25 cellular contexts compared by ENCODE assay signal in genomic region chr6:105372142-105372861, GRCh38. TPM values are rescaled to one million over a fixed set of nuclear protein-coding genes. Genes with fewer than 3 reads are reported as not detected.
A peak's percentile ranks its signal among the peaks of the same experiment; 100 is the strongest.
DNase-seq lines count a peak whose midpoint lies in the region; ATAC-seq and TF ChIP-seq lines count a peak whose summit lies in the region.
"Had no signal": no experiment of that assay in that cellular context is flagged by ENCODE, and none has a peak within 500 bp of the region (broad histone marks: within the 10 kb centered on the region; RNA-seq: fewer than 3 reads in every experiment).

No MANE protein-coding gene starts in this region.

- H3K4me1 Mint-ChIP-seq in activated naive CD8-positive, alpha-beta T cell treated with anti-CD3 and anti-CD28 coated beads for 36 hours, result peaks cover 3% of the 10 kb centered on the region
- no peaks in the 10 kb centered on the region for H3K4me1 Mint-ChIP-seq in activated naive CD8-positive, alpha-beta T cell treated with anti-CD3 and anti-CD28 coated beads, Interleukin-2, amount 50 U/mL, for 24 hours
- peaks cover 21% of the 10 kb centered on the region for H3K4me1 Mint-ChIP-seq in neural crest cell
- H3K4me1 Mint-ChIP-seq: activated CD4-positive, alpha-beta memory T cell treated with anti-CD3 and anti-CD28 coated beads, Interleukin-2, amount 10 ng/mL, durations not matched to agents 7 days and 5 days; neural progenitor cell had no signal

- peak overlapping the region; percentile 38 for H3K27ac Mint-ChIP-seq in activated naive CD8-positive, alpha-beta T cell treated with anti-CD3 and anti-CD28 coated beads for 36 hours
- H3K27ac Mint-ChIP-seq in activated naive CD8-positive, alpha-beta T cell treated with anti-CD3 and anti-CD28 coated beads, Interleukin-2, amount 50 U/mL, for 24 hours, result no peak overlapping the region
- peak overlapping the region; percentile 54 for H3K27ac Mint-ChIP-seq in neural crest cell (ENCODE audit: unreplicated experiment)
- H3K27ac Mint-ChIP-seq: activated CD4-positive, alpha-beta memory T cell treated with anti-CD3 and anti-CD28 coated beads, Interleukin-2, amount 10 ng/mL, durations not matched to agents 7 days and 5 days; neural progenitor cell; stimulated activated effector memory CD8-positive, alpha-beta T cell treated with anti-CD3 and anti-CD28 coated beads, Interleukin-12 subunit alpha, Interleukin-12 subunit beta, amount 100 ng/mL, for 72 hours; T-helper 1 cell treated with Interleukin-12 subunit alpha and Interleukin-12 subunit beta and Interleukin-4 antibody, amounts not matched to agents 30 μg/mL and 1 μg/mL, for 36 hours had no signal

- H3K27me3 Mint-ChIP-seq in activated naive CD8-positive, alpha-beta T cell treated with anti-CD3 and anti-CD28 coated beads for 36 hours, result no peaks in the 10 kb centered on the region
- no peaks in the 10 kb centered on the region for H3K27me3 Mint-ChIP-seq in activated naive CD8-positive, alpha-beta T cell treated with anti-CD3 and anti-CD28 coated beads, Interleukin-2, amount 50 U/mL, for 24 hours
- H3K27me3 Mint-ChIP-seq in neural crest cell (ENCODE audit: low read depth), result no peaks in the 10 kb centered on the region
- H3K27me3 Mint-ChIP-seq: activated CD4-positive, alpha-beta memory T cell treated with anti-CD3 and anti-CD28 coated beads, Interleukin-2, amount 10 ng/mL, durations not matched to agents 7 days and 5 days had no signal

- peak overlapping the region; percentile 96 for H3K27ac ChIP-seq in epithelial cell of prostate
- peak overlapping the region; percentile 41 for H3K27ac ChIP-seq in urinary bladder (ENCODE audit: low read depth)
- H3K27ac ChIP-seq: lower lobe of right lung, neural progenitor cell, right lobe of liver, SK-N-MC had no signal

- H3K4me1 ChIP-seq in urinary bladder (ENCODE audit: insufficient read depth), result no peaks in the 10 kb centered on the region
- H3K4me1 ChIP-seq: lower lobe of right lung, neural progenitor cell, right lobe of liver had no signal

- H3K36me3 Mint-ChIP-seq in activated naive CD8-positive, alpha-beta T cell treated with anti-CD3 and anti-CD28 coated beads for 36 hours, result peaks cover 37% of the 10 kb centered on the region
- peaks cover 43% of the 10 kb centered on the region for H3K36me3 Mint-ChIP-seq in activated naive CD8-positive, alpha-beta T cell treated with anti-CD3 and anti-CD28 coated beads, Interleukin-2, amount 50 U/mL, for 24 hours (ENCODE audit: low read depth)
- H3K36me3 Mint-ChIP-seq in neural crest cell (ENCODE audit: low read depth), result peaks cover 36% of the 10 kb centered on the region

- 87% methylated on average over 4 of the region's 4 CpGs for WGBS in urinary bladder

- no peak for ATAC-seq in activated naive CD8-positive, alpha-beta T cell treated with anti-CD3 and anti-CD28 coated beads, Interleukin-2, amount 50 U/mL, for 24 hours
- no peak for ATAC-seq in GM21390 (IDR thresholded peaks at IDR 0.05; ENCODE audit: unreplicated experiment)
- ATAC-seq: HepG2; lower lobe of right lung; right lobe of liver; stimulated activated effector memory CD8-positive, alpha-beta T cell treated with anti-CD3 and anti-CD28 coated beads, Interleukin-12 subunit alpha, Interleukin-12 subunit beta, amount 100 ng/mL, for 72 hours had no signal

- no peak overlapping the region for H3K4me3 ChIP-seq in urinary bladder (ENCODE audit: low read depth, low read length)
- H3K4me3 ChIP-seq: lower lobe of right lung, neural progenitor cell, right lobe of liver, SK-N-MC had no signal

- TF ChIP-seq CTCF in neural crest cell (conservative IDR thresholded peaks at IDR 0.05), result no peak

- DNase-seq in activated naive CD8-positive, alpha-beta T cell treated with anti-CD3 and anti-CD28 coated beads for 36 hours, result no peak
- no peak for DNase-seq in activated naive CD8-positive, alpha-beta T cell treated with anti-CD3 and anti-CD28 coated beads, Interleukin-2, amount 50 U/mL, for 24 hours
- DNase-seq in epithelial cell of prostate (ENCODE audit: low read depth, low spot score) (no peak), neural crest cell (ENCODE audit: low read depth, low spot score) (no peak), NCI-H82 (lab: John Stamatoyannopoulos, UW) (no peak), NCI-H187 (lab: John Stamatoyannopoulos, UW) (no peak)
- DNase-seq: activated CD4-positive, alpha-beta memory T cell treated with anti-CD3 and anti-CD28 coated beads, Interleukin-2, amount 10 ng/mL, durations not matched to agents 7 days and 5 days; activated CD4-positive, CD25-positive, alpha-beta regulatory T cell treated with anti-CD3 and anti-CD28 coated beads, Interleukin-2, amount 50 U/mL, for 72 hours; activated effector memory CD4-positive, alpha-beta T cell treated with Interleukin-2 at 50 U/mL for 16 hours; lower lobe of right lung; NCI-H1105 treated with DMSO at 0.1 percent for 48 hours; NCI-H2081 treated with DMSO at 0.1 percent for 48 hours; NCI-H446; NCI-H774; posterior cingulate gyrus; right lobe of liver; stimulated activated CD4-positive, alpha-beta T cell treated with anti-CD3 and anti-CD28 coated beads, Interleukin-4, amount 100 ng/mL, for 24 hours; substantia nigra had no signal

- H3K4me3 Mint-ChIP-seq in activated naive CD8-positive, alpha-beta T cell treated with anti-CD3 and anti-CD28 coated beads for 36 hours, result no peak overlapping the region
- H3K4me3 Mint-ChIP-seq in activated naive CD8-positive, alpha-beta T cell treated with anti-CD3 and anti-CD28 coated beads, Interleukin-2, amount 50 U/mL, for 24 hours, result no peak overlapping the region
- no peak overlapping the region for H3K4me3 Mint-ChIP-seq in neural crest cell
- H3K4me3 Mint-ChIP-seq: activated CD4-positive, alpha-beta memory T cell treated with anti-CD3 and anti-CD28 coated beads, Interleukin-2, amount 10 ng/mL, durations not matched to agents 7 days and 5 days; neural progenitor cell; stimulated activated effector memory CD8-positive, alpha-beta T cell treated with anti-CD3 and anti-CD28 coated beads, Interleukin-12 subunit alpha, Interleukin-12 subunit beta, amount 100 ng/mL, for 72 hours; T-helper 1 cell treated with Interleukin-12 subunit alpha and Interleukin-12 subunit beta and Interleukin-4 antibody, amounts not matched to agents 30 μg/mL and 1 μg/mL, for 36 hours had no signal

- peaks cover 3% of the 10 kb centered on the region for H3K36me3 ChIP-seq in urinary bladder (ENCODE audit: insufficient read depth)
- H3K36me3 ChIP-seq: neural progenitor cell had no signal

- no peaks in the 10 kb centered on the region for H3K9me3 Mint-ChIP-seq in activated naive CD8-positive, alpha-beta T cell treated with anti-CD3 and anti-CD28 coated beads for 36 hours
- H3K9me3 Mint-ChIP-seq in activated naive CD8-positive, alpha-beta T cell treated with anti-CD3 and anti-CD28 coated beads, Interleukin-2, amount 50 U/mL, for 24 hours, result no peaks in the 10 kb centered on the region
- H3K9me3 Mint-ChIP-seq in neural crest cell, result peaks cover 8% of the 10 kb centered on the region
- H3K9me3 Mint-ChIP-seq: activated CD4-positive, alpha-beta memory T cell treated with anti-CD3 and anti-CD28 coated beads, Interleukin-2, amount 10 ng/mL, durations not matched to agents 7 days and 5 days; stimulated activated effector memory CD8-positive, alpha-beta T cell treated with anti-CD3 and anti-CD28 coated beads, Interleukin-12 subunit alpha, Interleukin-12 subunit beta, amount 100 ng/mL, for 72 hours; T-helper 1 cell treated with Interleukin-12 subunit alpha and Interleukin-12 subunit beta and Interleukin-4 antibody, amounts not matched to agents 30 μg/mL and 1 μg/mL, for 36 hours had no signal

RNA-seq across cellular contexts. Expression of gene PREP, which starts 30.6 kb away (rescaled TPM):
- 10 to 100 TPM; 45.9 to 46.4 TPM for total RNA-seq in activated naive CD8-positive, alpha-beta T cell treated with anti-CD3 and anti-CD28 coated beads for 36 hours
- total RNA-seq in neural crest cell (42.9 and 45.2 TPM in 2 replicates), urinary bladder (26.2 TPM)
- polyA plus RNA-seq in urinary bladder, result 26.9 TPM
